In the genomic region with DNA sequence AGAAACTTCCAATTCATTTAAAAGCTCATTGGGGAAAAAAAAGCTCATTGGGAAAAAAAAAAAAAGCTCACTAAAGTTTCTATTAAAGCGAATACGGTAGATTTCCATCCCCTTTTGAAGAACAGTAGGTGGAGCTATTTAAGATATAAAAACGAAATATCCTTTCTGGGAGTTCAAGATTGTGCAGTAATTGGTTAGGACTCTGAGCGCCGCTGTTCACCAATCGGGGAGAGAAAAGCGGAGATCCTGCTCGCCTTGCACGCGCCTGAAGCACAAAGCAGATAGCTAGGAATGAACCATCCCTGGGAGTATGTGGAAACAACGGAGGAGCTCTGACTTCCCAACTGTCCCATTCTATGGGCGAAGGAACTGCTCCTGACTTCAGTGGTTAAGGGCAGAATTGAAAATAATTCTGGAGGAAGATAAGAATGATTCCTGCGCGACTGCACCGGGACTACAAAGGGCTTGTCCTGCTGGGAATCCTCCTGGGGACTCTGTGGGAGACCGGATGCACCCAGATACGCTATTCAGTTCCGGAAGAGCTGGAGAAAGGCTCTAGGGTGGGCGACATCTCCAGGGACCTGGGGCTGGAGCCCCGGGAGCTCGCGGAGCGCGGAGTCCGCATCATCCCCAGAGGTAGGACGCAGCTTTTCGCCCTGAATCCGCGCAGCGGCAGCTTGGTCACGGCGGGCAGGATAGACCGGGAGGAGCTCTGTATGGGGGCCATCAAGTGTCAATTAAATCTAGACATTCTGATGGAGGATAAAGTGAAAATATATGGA, we compare ENCODE assay signal across 9 cellular contexts. TPM values are rescaled to one million over a fixed set of nuclear protein-coding genes. Genes with fewer than 3 reads are reported as not detected.
DNase-seq lines count a peak whose midpoint lies in the region; ATAC-seq, FAIRE-seq and TF ChIP-seq lines count a peak whose summit lies in the region.
"Had no signal": no experiment of that assay in that cellular context is flagged by ENCODE, and none has a peak within 500 bp of the region (broad histone marks: within the 10 kb centered on the region; RNA-seq: fewer than 3 reads in every experiment).

A gene (plus strand): TSS at position 176 of the 782 bp plus-strand sequence. CDS start 253 bp downstream, at position 429.

- no peak within 1 kb of the TSS for H3K27ac Mint-ChIP-seq in activated CD8-positive, alpha-beta T cell treated with anti-CD3 and anti-CD28 coated beads for 36 hours
- no peak within 1 kb of the TSS for H3K27ac Mint-ChIP-seq in nephron progenitor cell

- intact Hi-C loops in activated CD8-positive, alpha-beta T cell treated with anti-CD3 and anti-CD28 coated beads for 36 hours (cut with micrococcal nuclease) = no loop called here
- intact Hi-C loops in Right ventricle myocardium superior (cut with DNase I) = no loop called here

- peak; percentile 36 for TF ChIP-seq CTCF in activated CD8-positive, alpha-beta T cell treated with anti-CD3 and anti-CD28 coated beads for 36 hours (IDR thresholded peaks at IDR 0.05)
- TF ChIP-seq CTCF in nephron progenitor cell (IDR thresholded peaks at IDR 0.05) = no peak

- H3K27me3 ChIP-seq in small intestine (ENCODE audit: control insufficient read depth in 2 of 2, insufficient read depth in 2 of 2, low read length in 2 of 2) = peaks cover 0 to 12% of the 10 kb centered on the region in 2 donors

- no peaks in the 10 kb centered on the region for H3K4me1 ChIP-seq in small intestine (ENCODE audit: control insufficient read depth in 2 of 2, insufficient read depth in 1 of 2, low read depth in 1 of 2, low read length in 1 of 2)

- H3K4me3 ChIP-seq in small intestine (ENCODE audit: low read depth in 1 of 2, low read length in 2 of 2) = no peak within 1 kb of the TSS

- CTCF ChIA-PET in activated CD8-positive, alpha-beta T cell treated with anti-CD3 and anti-CD28 coated beads for 36 hours (lab: Charles Lee) = interaction anchor here (0.7 to 4.3 kb wide), 40 partner anchors 10 to 253 kb away, joined by 3 to 40 read pairs (median 5); a partner anchor contains a TSS

- H3K9me3 Mint-ChIP-seq in activated CD8-positive, alpha-beta T cell treated with anti-CD3 and anti-CD28 coated beads for 36 hours = peaks cover 22% of the 10 kb centered on the region
- H3K9me3 Mint-ChIP-seq in nephron progenitor cell = peaks cover 100% of the 10 kb centered on the region

- POLR2A ChIA-PET in activated CD8-positive, alpha-beta T cell treated with anti-CD3 and anti-CD28 coated beads for 36 hours (lab: Charles Lee) = no interaction called here

- no peak for FAIRE-seq in small intestine (lab: Jason Lieb, UNC)
- FAIRE-seq: endometrium had no signal

- peaks cover 2% of the 10 kb centered on the region for H3K9me3 ChIP-seq in small intestine (ENCODE audit: control insufficient read depth, low read depth)

- H3K27ac ChIP-seq in small intestine (ENCODE audit: low read depth in 1 of 2, low read length in 1 of 2) = no peak within 1 kb of the TSS

- H3K4me3 Mint-ChIP-seq in activated CD8-positive, alpha-beta T cell treated with anti-CD3 and anti-CD28 coated beads for 36 hours = peak within 1 kb of the TSS; percentile 35
- no peak within 1 kb of the TSS for H3K4me3 Mint-ChIP-seq in nephron progenitor cell

- 13 to 34% (median 33%) methylated on average over 33 of the region's 33 CpGs for WGBS in small intestine, 3 donors

- peaks cover 58% of the 10 kb centered on the region for H3K27me3 Mint-ChIP-seq in activated CD8-positive, alpha-beta T cell treated with anti-CD3 and anti-CD28 coated beads for 36 hours
- H3K27me3 Mint-ChIP-seq in nephron progenitor cell (ENCODE audit: low read depth, poor library complexity) = no peaks in the 10 kb centered on the region

- no peaks in the 10 kb centered on the region for H3K36me3 ChIP-seq in small intestine (ENCODE audit: control insufficient read depth in 2 of 2, insufficient read depth in 2 of 2, low read length in 2 of 2)

- ATAC-seq in HG03064 (IDR thresholded peaks at IDR 0.05; ENCODE audit: low read depth, unreplicated experiment) (peak; percentile 95), Right ventricle myocardium superior (ENCODE audit: poor library complexity) (peak; percentile 91)
- peak; percentile 83 for ATAC-seq in activated CD8-positive, alpha-beta T cell treated with anti-CD3 and anti-CD28 coated beads for 36 hours

- H3K36me3 Mint-ChIP-seq in activated CD8-positive, alpha-beta T cell treated with anti-CD3 and anti-CD28 coated beads for 36 hours (ENCODE audit: low read depth) = peaks cover 21% of the 10 kb centered on the region
- peaks cover 99% of the 10 kb centered on the region for H3K36me3 Mint-ChIP-seq in nephron progenitor cell (ENCODE audit: low read depth)

- peak; percentile 22 for DNase-seq in stimulated activated CD4-positive, alpha-beta T cell treated with anti-CD3 and anti-CD28 coated beads, Interleukin-4, amount 100 ng/mL, for 1 hour
- DNase-seq in stimulated activated CD4-positive, alpha-beta T cell treated with anti-CD3 and anti-CD28 coated beads, Interleukin-2, amount 100 ng/mL, for 48 hours = no peak
- DNase-seq in activated CD8-positive, alpha-beta T cell treated with anti-CD3 and anti-CD28 coated beads for 36 hours = peak; percentile 63
- DNase-seq in Right ventricle myocardium superior (no peak), small intestine (peak; percentile 2), nephron progenitor cell (no peak), NCI-H128 (lab: John Stamatoyannopoulos, UW; ENCODE audit: unreplicated experiment) (no peak)

- peaks cover 5% of the 10 kb centered on the region for H3K4me1 Mint-ChIP-seq in activated CD8-positive, alpha-beta T cell treated with anti-CD3 and anti-CD28 coated beads for 36 hours (ENCODE audit: low read depth)
- no peaks in the 10 kb centered on the region for H3K4me1 Mint-ChIP-seq in nephron progenitor cell

RNA-seq across cellular contexts. Expression of the gene that starts here (rescaled TPM):
- total RNA-seq in activated CD8-positive, alpha-beta T cell treated with anti-CD3 and anti-CD28 coated beads for 36 hours = not detected
- 4.9 TPM for total RNA-seq in Right ventricle myocardium superior
- polyA plus RNA-seq in small intestine = 1 to 10 TPM in 1 of 3 donors, under 1 TPM in 1, not detected in 1; 0.54 to 1.5 TPM

Comparison
In these comparisons a context has a peak if more than half of its experiments do, and no peak if none do; other contexts are left out.
1. DNase-seq: peak in stimulated activated CD4-positive, alpha-beta T cell treated with anti-CD3 and anti-CD28 coated beads, Interleukin-4, amount 100 ng/mL, for 1 hour (single experiment) and small intestine (single experiment); none in stimulated activated CD4-positive, alpha-beta T cell treated with anti-CD3 and anti-CD28 coated beads, Interleukin-2, amount 100 ng/mL, for 48 hours (0 of 2), Right ventricle myocardium superior (single experiment), nephron progenitor cell (single experiment) and NCI-H128 (single experiment).
2. Peak in DNase-seq and ATAC-seq in activated CD8-positive, alpha-beta T cell treated with anti-CD3 and anti-CD28 coated beads for 36 hours; RNA of the gene not detected or under 1 TPM.
3. Peak in every context shown above with its lines, with median percentiles within 50 percentile points of each other: ATAC-seq.